ENCODE assay signal across 21 cellular contexts in genomic region chr22:18081416-18081815, GRCh38. TPM values are rescaled to one million over a fixed set of nuclear protein-coding genes. Genes with fewer than 3 reads are reported as not detected.
DNase-seq lines count a peak whose midpoint lies in the region; ATAC-seq and TF ChIP-seq lines count a peak whose summit lies in the region.
"Had no signal": no experiment of that assay in that cellular context is flagged by ENCODE, and none has a peak within 500 bp of the region (broad histone marks: within the 10 kb centered on the region; RNA-seq: fewer than 3 reads in every experiment).

No MANE protein-coding gene starts in this region.

- WGBS in heart left ventricle, 4 donors, result 61 to 81% (median 70%) methylated on average over 5 of the region's 5 CpGs

- H3K27ac Mint-ChIP-seq in activated CD4-positive, alpha-beta T cell treated with anti-CD3 and anti-CD28 coated beads, Interleukin-2, amount 10 ng/mL, durations not matched to agents 7 days and 5 days, result peak overlapping the region; percentile 54
- H3K27ac Mint-ChIP-seq in activated naive CD8-positive, alpha-beta T cell treated with anti-CD3 and anti-CD28 coated beads, Interleukin-2, amount 50 U/mL, for 24 hours, result peak overlapping the region; percentile 39

- no peaks in the 10 kb centered on the region for H3K27me3 ChIP-seq in heart left ventricle
- H3K27me3 ChIP-seq: BLaER1 treated with 17β-estradiol and CSF1 and Interleukin-3, amounts not matched to agents 10 nM and 100 nM; SJSA1 had no signal

- peaks cover 40% of the 10 kb centered on the region for H3K4me1 Mint-ChIP-seq in activated CD4-positive, alpha-beta T cell treated with anti-CD3 and anti-CD28 coated beads, Interleukin-2, amount 10 ng/mL, durations not matched to agents 7 days and 5 days
- H3K4me1 Mint-ChIP-seq in activated naive CD8-positive, alpha-beta T cell treated with anti-CD3 and anti-CD28 coated beads, Interleukin-2, amount 50 U/mL, for 24 hours, result peaks cover 52% of the 10 kb centered on the region

- no peak overlapping the region for H3K27ac ChIP-seq in heart left ventricle
- H3K27ac ChIP-seq: BLaER1 treated with 17β-estradiol and CSF1 and Interleukin-3, amounts not matched to agents 10 nM and 100 nM; SJSA1 had no signal

- H3K4me3 Mint-ChIP-seq in activated CD4-positive, alpha-beta T cell treated with anti-CD3 and anti-CD28 coated beads, Interleukin-2, amount 10 ng/mL, durations not matched to agents 7 days and 5 days, result no peak overlapping the region
- H3K4me3 Mint-ChIP-seq in activated naive CD8-positive, alpha-beta T cell treated with anti-CD3 and anti-CD28 coated beads, Interleukin-2, amount 50 U/mL, for 24 hours, result no peak overlapping the region

- no peaks in the 10 kb centered on the region for H3K9me3 Mint-ChIP-seq in activated CD4-positive, alpha-beta T cell treated with anti-CD3 and anti-CD28 coated beads, Interleukin-2, amount 10 ng/mL, durations not matched to agents 7 days and 5 days
- no peaks in the 10 kb centered on the region for H3K9me3 Mint-ChIP-seq in activated naive CD8-positive, alpha-beta T cell treated with anti-CD3 and anti-CD28 coated beads, Interleukin-2, amount 50 U/mL, for 24 hours

- DNase-seq in activated CD4-positive, alpha-beta T cell treated with anti-CD3 and anti-CD28 coated beads, Interleukin-2, amount 10 ng/mL, durations not matched to agents 7 days and 5 days, result no peak
- no peak for DNase-seq in activated CD4-positive, alpha-beta T cell treated with anti-CD3 and anti-CD28 coated beads for 48 hours
- DNase-seq in cardiac septum (ENCODE audit: low spot score), result peak; percentile 31
- DNase-seq in heart left ventricle, result no peak
- DNase-seq in activated naive CD8-positive, alpha-beta T cell treated with anti-CD3 and anti-CD28 coated beads, Interleukin-2, amount 50 U/mL, for 24 hours, result no peak
- DNase-seq in dedifferentiated amniotic fluid mesenchymal stem cell (ENCODE audit: extremely low spot score), result no peak
- no peak for DNase-seq in SIG-M5 (lab: John Stamatoyannopoulos, UW)
- DNase-seq: 8988T, DMS53, H7, MV-4-11, NCI-H1694, NCI-H2081, NCI-H2171, NCI-H446, NCI-H526, OCI-M1 had no signal

- no peak for TF ChIP-seq POLR2A in heart left ventricle (IDR thresholded peaks at IDR 0.05)

- CTCF ChIA-PET in activated CD4-positive, alpha-beta T cell treated with anti-CD3 and anti-CD28 coated beads, Interleukin-2, amount 10 ng/mL, durations not matched to agents 7 days and 5 days (lab: Charles Lee), result no interaction called here

- H3K4me1 ChIP-seq in heart left ventricle, result peaks cover 3 to 27% (median 19%) of the 10 kb centered on the region in 12 donors

- POLR2A ChIA-PET in activated CD4-positive, alpha-beta T cell treated with anti-CD3 and anti-CD28 coated beads, Interleukin-2, amount 10 ng/mL, durations not matched to agents 7 days and 5 days (lab: Charles Lee), result no interaction called here

- no peak for TF ChIP-seq CTCF in heart left ventricle (IDR thresholded peaks at IDR 0.05)

- intact Hi-C loops in cardiac septum (cut with DNase I) (no loop called here), heart left ventricle (cut with DNase I) (no loop called here)

- ATAC-seq in heart left ventricle (no peak), HG03442 (IDR thresholded peaks at IDR 0.05; ENCODE audit: unreplicated experiment) (no peak)
- ATAC-seq in activated naive CD8-positive, alpha-beta T cell treated with anti-CD3 and anti-CD28 coated beads, Interleukin-2, amount 50 U/mL, for 24 hours, result no peak

- no peaks in the 10 kb centered on the region for H3K27me3 Mint-ChIP-seq in activated CD4-positive, alpha-beta T cell treated with anti-CD3 and anti-CD28 coated beads, Interleukin-2, amount 10 ng/mL, durations not matched to agents 7 days and 5 days
- no peaks in the 10 kb centered on the region for H3K27me3 Mint-ChIP-seq in activated naive CD8-positive, alpha-beta T cell treated with anti-CD3 and anti-CD28 coated beads, Interleukin-2, amount 50 U/mL, for 24 hours
- H3K27me3 Mint-ChIP-seq: IgD-negative memory B cell had no signal

- peaks cover 0 to 73% (median 67%) of the 10 kb centered on the region in 9 donors for H3K36me3 ChIP-seq in heart left ventricle

- H3K9me3 ChIP-seq in heart left ventricle, result no peaks in the 10 kb centered on the region
- H3K9me3 ChIP-seq: SJSA1 had no signal

- H3K36me3 Mint-ChIP-seq in activated CD4-positive, alpha-beta T cell treated with anti-CD3 and anti-CD28 coated beads, Interleukin-2, amount 10 ng/mL, durations not matched to agents 7 days and 5 days (ENCODE audit: low read depth), result peaks cover 61% of the 10 kb centered on the region
- peaks cover 60% of the 10 kb centered on the region for H3K36me3 Mint-ChIP-seq in activated naive CD8-positive, alpha-beta T cell treated with anti-CD3 and anti-CD28 coated beads, Interleukin-2, amount 50 U/mL, for 24 hours (ENCODE audit: low read depth)

- no peak overlapping the region for H3K4me3 ChIP-seq in heart left ventricle
- H3K4me3 ChIP-seq: BLaER1 treated with 17β-estradiol and CSF1 and Interleukin-3, amounts not matched to agents 10 nM and 100 nM; SJSA1 had no signal

RNA-seq across cellular contexts. Expression of gene PEX26, which starts 3.6 kb away (rescaled TPM):
- total RNA-seq in activated CD4-positive, alpha-beta T cell treated with anti-CD3 and anti-CD28 coated beads, Interleukin-2, amount 10 ng/mL, durations not matched to agents 7 days and 5 days, result 10 to 100 TPM; 40.1 to 41.0 TPM
- total RNA-seq in cardiac septum, result 24.9 TPM
- total RNA-seq in heart left ventricle, result 10 to 100 TPM; 15.8 to 27.3 (median 22.0) TPM
- 10 to 100 TPM; 11.7 to 21.9 TPM for polyA plus RNA-seq in heart left ventricle

RNA-seq across cellular contexts. Expression of gene TUBA8, which starts 29.2 kb away (rescaled TPM):
- 1 to 10 TPM; 1.4 to 2.2 TPM for total RNA-seq in activated CD4-positive, alpha-beta T cell treated with anti-CD3 and anti-CD28 coated beads, Interleukin-2, amount 10 ng/mL, durations not matched to agents 7 days and 5 days
- total RNA-seq in cardiac septum, result 84.0 TPM
- 100 to 1,000 TPM in 4 of 9 donors, 10 to 100 TPM in 5; 56.3 to 183 (median 92.2) TPM for total RNA-seq in heart left ventricle
- 100 to 1,000 TPM in 1 of 2 donors, 10 to 100 TPM in 1; 44.1 to 338 TPM for polyA plus RNA-seq in heart left ventricle

RNA-seq across cellular contexts. Expression of gene MICAL3, which starts 57.1 kb away (rescaled TPM):
- total RNA-seq in activated CD4-positive, alpha-beta T cell treated with anti-CD3 and anti-CD28 coated beads, Interleukin-2, amount 10 ng/mL, durations not matched to agents 7 days and 5 days, result 10 to 100 TPM; 19.1 to 21.4 TPM
- total RNA-seq in cardiac septum (126 TPM), heart left ventricle (100 to 1,000 TPM in 5 of 9 donors, 10 to 100 TPM in 4; 41.3 to 125 (median 101) TPM)
- 10 to 100 TPM; 45.1 to 51.6 TPM for polyA plus RNA-seq in heart left ventricle

Comparison
In these comparisons a context has a peak if more than half of its experiments do, and no peak if none do; other contexts are left out.
1. RNA of gene TUBA8, which starts 29.2 kb away (total RNA-seq): 56.3 to 183 TPM in heart left ventricle and 84.0 TPM in cardiac septum (single experiment); 1.4 to 2.2 TPM in activated CD4-positive, alpha-beta T cell treated with anti-CD3 and anti-CD28 coated beads, Interleukin-2, amount 10 ng/mL, durations not matched to agents 7 days and 5 days; every median in the first group is over 10 times any median in the second.